Comparison of ENCODE assay signal across 8 cellular contexts in the genomic region with DNA sequence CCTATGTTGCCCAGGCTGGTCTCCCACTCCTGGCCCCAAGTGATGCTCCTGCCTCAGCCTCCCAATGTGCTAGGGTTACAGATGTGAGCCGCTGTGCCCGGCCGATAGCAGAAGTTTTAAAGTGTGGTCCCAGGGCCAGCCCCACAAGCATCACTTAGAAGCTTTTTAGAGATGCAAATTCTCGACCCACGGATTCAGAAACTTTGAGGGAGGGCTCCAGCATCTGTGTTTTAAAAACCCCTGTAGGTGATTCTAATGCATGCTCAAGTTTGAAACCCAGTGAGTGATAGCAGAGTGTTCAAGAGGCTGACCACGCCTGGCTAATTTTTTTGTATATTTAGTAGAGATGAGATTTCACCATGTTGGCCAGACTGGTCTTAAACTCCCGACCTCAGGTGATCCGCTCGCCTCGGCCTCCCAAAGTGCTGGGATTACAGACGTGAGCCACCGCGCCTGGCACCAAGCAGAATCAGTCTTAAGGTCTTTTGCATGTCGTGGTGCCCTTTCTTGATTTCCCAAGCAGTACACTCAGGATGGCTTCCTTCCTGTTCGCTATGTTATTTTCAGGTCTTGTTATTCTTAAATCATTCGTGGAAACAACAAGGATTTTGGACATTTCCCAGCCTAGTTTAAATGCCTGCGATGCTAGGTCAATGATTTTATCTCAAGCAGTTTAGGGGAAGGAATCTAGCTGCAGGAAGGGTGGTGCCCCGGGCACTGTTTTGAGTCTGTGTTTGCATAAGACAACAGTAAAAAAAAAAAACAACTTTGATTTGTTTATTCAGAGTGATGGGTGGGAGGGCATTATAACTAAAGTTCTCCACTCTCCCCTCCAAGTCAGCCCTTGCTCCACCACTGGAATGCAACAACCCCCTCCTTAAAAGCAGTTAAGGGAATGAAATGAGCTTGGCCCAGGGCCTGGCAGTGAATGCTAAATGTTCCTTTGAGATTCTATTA. TPM values are rescaled to one million over a fixed set of nuclear protein-coding genes. Genes with fewer than 3 reads are reported as not detected.
A peak's percentile ranks its signal among the peaks of the same experiment; 100 is the strongest.
DNase-seq lines count a peak whose midpoint lies in the region; ATAC-seq and TF ChIP-seq lines count a peak whose summit lies in the region.

No MANE protein-coding gene starts in this region.

- no peak for DNase-seq in activated CD4-positive, alpha-beta T cell treated with anti-CD3 and anti-CD28 coated beads, Interleukin-2, amount 10 ng/mL, durations not matched to agents 24 days and 14 days
- no peak for DNase-seq in activated CD4-positive, alpha-beta T cell treated with anti-CD3 and anti-CD28 coated beads for 1 hour
- DNase-seq in ascending aorta (ENCODE audit: low spot score in 2 of 2) (peak in 1 of 2 donors; percentile 88), left kidney (ENCODE audit: low read depth, low spot score) (peak; percentile 66), tibial nerve (ENCODE audit: low spot score in 2 of 2) (no peak), NCI-H748 treated with DMSO at 0.1 percent for 48 hours (lab: John Stamatoyannopoulos, UW) (no peak)

- H3K27me3 Mint-ChIP-seq in activated CD4-positive, alpha-beta T cell treated with anti-CD3 and anti-CD28 coated beads, Interleukin-2, amount 10 ng/mL, durations not matched to agents 24 days and 14 days, result no peaks in the 10 kb centered on the region

- 38 to 40% methylated on average over 18 of the region's 18 CpGs for WGBS in tibial nerve, 2 donors

- no peak for TF ChIP-seq CTCF in ascending aorta (IDR thresholded peaks at IDR 0.05)
- TF ChIP-seq CTCF in tibial nerve (IDR thresholded peaks at IDR 0.05), result no peak

- H3K27me3 ChIP-seq in ascending aorta, result no peaks in the 10 kb centered on the region
- no peaks in the 10 kb centered on the region for H3K27me3 ChIP-seq in tibial nerve

- ATAC-seq in GM18867 (IDR thresholded peaks at IDR 0.05; ENCODE audit: unreplicated experiment), result no peak
- no peak for ATAC-seq in HG02870 (IDR thresholded peaks at IDR 0.05; ENCODE audit: unreplicated experiment)

- peak; percentile 27 to 61 for TF ChIP-seq EP300 in tibial nerve (IDR thresholded peaks at IDR 0.05)

- H3K4me1 ChIP-seq in ascending aorta, result peaks cover 8 to 31% of the 10 kb centered on the region in 2 donors
- H3K4me1 ChIP-seq in tibial nerve, result peaks cover 0 to 30% (median 16%) of the 10 kb centered on the region in 4 donors

- H3K9me3 ChIP-seq in ascending aorta, result no peaks in the 10 kb centered on the region
- no peaks in the 10 kb centered on the region for H3K9me3 ChIP-seq in tibial nerve

- H3K27ac ChIP-seq in ascending aorta (peak overlapping the region; percentile 73 to 79), tibial nerve (peak overlapping the region in 3 of 4 donors; percentile 60 to 73 (median 63))

- peaks cover 25% of the 10 kb centered on the region for H3K4me1 Mint-ChIP-seq in activated CD4-positive, alpha-beta T cell treated with anti-CD3 and anti-CD28 coated beads, Interleukin-2, amount 10 ng/mL, durations not matched to agents 24 days and 14 days

- no peaks in the 10 kb centered on the region for H3K36me3 ChIP-seq in ascending aorta
- H3K36me3 ChIP-seq in tibial nerve, result no peaks in the 10 kb centered on the region

- H3K36me3 Mint-ChIP-seq in activated CD4-positive, alpha-beta T cell treated with anti-CD3 and anti-CD28 coated beads, Interleukin-2, amount 10 ng/mL, durations not matched to agents 24 days and 14 days (ENCODE audit: low read depth), result no peaks in the 10 kb centered on the region

- H3K27ac Mint-ChIP-seq in activated CD4-positive, alpha-beta T cell treated with anti-CD3 and anti-CD28 coated beads, Interleukin-2, amount 10 ng/mL, durations not matched to agents 24 days and 14 days, result peak overlapping the region; percentile 49

- peak overlapping the region in 1 of 2 donors; percentile 0 for H3K4me3 ChIP-seq in ascending aorta
- no peak overlapping the region for H3K4me3 ChIP-seq in tibial nerve

- intact Hi-C loops in activated CD4-positive, alpha-beta T cell treated with anti-CD3 and anti-CD28 coated beads, Interleukin-2, amount 10 ng/mL, durations not matched to agents 24 days and 14 days (cut with micrococcal nuclease), result no loop called here
- intact Hi-C loops in ascending aorta (cut with DNase I), result no loop called here

- TF ChIP-seq POLR2A in tibial nerve (IDR thresholded peaks at IDR 0.05), result no peak

- H3K9me3 Mint-ChIP-seq in activated CD4-positive, alpha-beta T cell treated with anti-CD3 and anti-CD28 coated beads, Interleukin-2, amount 10 ng/mL, durations not matched to agents 24 days and 14 days, result no peaks in the 10 kb centered on the region

- H3K4me3 Mint-ChIP-seq in activated CD4-positive, alpha-beta T cell treated with anti-CD3 and anti-CD28 coated beads, Interleukin-2, amount 10 ng/mL, durations not matched to agents 24 days and 14 days, result peak overlapping the region; percentile 6

RNA-seq across cellular contexts. Expression of a gene that starts 9.2 kb away (rescaled TPM):
- 17.2 TPM in 2 replicates for total RNA-seq in activated CD4-positive, alpha-beta T cell treated with anti-CD3 and anti-CD28 coated beads, Interleukin-2, amount 10 ng/mL, durations not matched to agents 24 days and 14 days
- total RNA-seq in ascending aorta (7.2 TPM), tibial nerve (1 to 10 TPM; 5.2 to 6.9 (median 6.1) TPM)

RNA-seq across cellular contexts. Expression of a gene that starts 12.3 kb away (rescaled TPM):
- total RNA-seq in activated CD4-positive, alpha-beta T cell treated with anti-CD3 and anti-CD28 coated beads, Interleukin-2, amount 10 ng/mL, durations not matched to agents 24 days and 14 days, result 30.6 and 33.4 TPM in 2 replicates
- total RNA-seq in ascending aorta (5.9 TPM), tibial nerve (10 to 100 TPM in 3 of 4 donors, 1 to 10 TPM in 1; 8.1 to 31.8 (median 20.8) TPM)
